2 cellular contexts compared by ENCODE assay signal in genomic region chr1:154574715-154575114, GRCh38.
TF ChIP-seq lines count a peak whose summit lies in the region.

No MANE protein-coding gene starts in this region.

TF ChIP-seq in HepG2, 621 proteins besides CTCF, POLR2A, EP300 and RAD21:
- TF ChIP-seq BHLHE40 (IDR thresholded peaks at IDR 0.05; ENCODE audit: low read length) (0 out of 2 replicates have a peak, but pooled peaks have one; percentile 6), JDP2 (CRISPR knock-in tag; IDR thresholded peaks at IDR 0.05; ENCODE audit: borderline replicate concordance) (no peak), ZBTB33 (CRISPR knock-in tag; IDR thresholded peaks at IDR 0.05) (no peak)

TF ChIP-seq in K562, 482 proteins besides CTCF, POLR2A, EP300 and RAD21:
- TF ChIP-seq EP400 (IDR thresholded peaks at IDR 0.05) (no peak), NFIC (IDR thresholded peaks at IDR 0.05) (peak; percentile 74), CCNT2 (IDR thresholded peaks at IDR 0.05; ENCODE audit: borderline replicate concordance, extremely low read depth, insufficient read length, low read depth, low read length) (no peak), POLR2B (IDR thresholded peaks at IDR 0.05; ENCODE audit: low read depth, partially characterized antibody) (no peak), BHLHE40 (IDR thresholded peaks at IDR 0.05; ENCODE audit: low read length) (peak; percentile 54; the same call in 1 of the 2 replicates), ZNF449 (CRISPR knock-in tag; IDR thresholded peaks at IDR 0.05) (no peak), PHB (CRISPR knock-in tag; IDR thresholded peaks at IDR 0.05) (no peak), PTRF (tag; IDR thresholded peaks at IDR 0.05) (no peak), TCF15 (CRISPR knock-in tag; IDR thresholded peaks at IDR 0.05) (no peak), SPI1 (IDR thresholded peaks at IDR 0.05; ENCODE audit: borderline replicate concordance, low read depth, low read length) (no peak), ZBTB33 (CRISPR knock-in tag; IDR thresholded peaks at IDR 0.05) (no peak), PHF21A (IDR thresholded peaks at IDR 0.05; ENCODE audit: borderline replicate concordance, low read depth) (no peak), HIVEP1 (CRISPR knock-in tag; IDR thresholded peaks at IDR 0.05) (no peak), GABPB1 (CRISPR knock-in tag; IDR thresholded peaks at IDR 0.05) (no peak), SNRNP70 (optimal IDR thresholded peaks at IDR 0.05; ENCODE audit: low read depth, low read length) (no peak), ZNF224 (CRISPR knock-in tag; IDR thresholded peaks at IDR 0.05) (no peak), SMAD3 (CRISPR knock-in tag; conservative IDR thresholded peaks at IDR 0.05) (no peak)
TF ChIP-seq in K562: peak in this region for 2.
